ENCODE assay signal across 13 cellular contexts in genomic region chr2:156118753-156119416, GRCh38.
DNase-seq lines count a peak whose midpoint lies in the region; ATAC-seq, FAIRE-seq and TF ChIP-seq lines count a peak whose summit lies in the region.
"Had no signal": no experiment of that assay in that cellular context is flagged by ENCODE, and none has a peak within 500 bp of the region (broad histone marks: within the 10 kb centered on the region; RNA-seq: fewer than 3 reads in every experiment).

No MANE protein-coding gene starts in this region.

- DNase-seq in GM23248 (peak; percentile 5), PC-3 (peak; percentile 23), epithelial cell of esophagus (ENCODE audit: low read depth) (peak; percentile 67), small intestine (peak; percentile 33), substantia nigra (lab: John Stamatoyannopoulos, UW) (no peak), NOMO-1 treated with dmso at 0.1 percent for 144 hours (lab: John Stamatoyannopoulos, UW; ENCODE audit: unreplicated experiment) (no peak)
- DNase-seq: Caco-2; CD8-positive, alpha-beta memory T cell; DND-41; GDM1; H7 had no signal

- no TSS peak for BruUV-seq in PC-3 (replicated peaks; lab: Mats Ljungman, UMichigan)

- no peaks in the 10 kb centered on the region for H3K9me2 ChIP-seq in GM23248 (ENCODE audit: insufficient read depth)
- no peaks in the 10 kb centered on the region for H3K9me2 ChIP-seq in PC-3 (replicated peaks; ENCODE audit: low read length)

- CTCF ChIA-PET in PC-3 (lab: Charles Lee), result no interaction called here

- H3F3A ChIP-seq in GM23248 (ENCODE audit: insufficient read depth), result no peaks in the 10 kb centered on the region
- no peaks in the 10 kb centered on the region for H3F3A ChIP-seq in PC-3 (ENCODE audit: low read length, unreplicated experiment)

- H3K9ac ChIP-seq in GM23248, result no peak overlapping the region
- H3K9ac ChIP-seq in PC-3 (ENCODE audit: low read length), result no peak overlapping the region

- intact Hi-C loops in PC-3 (cut with micrococcal nuclease), result loop anchor here (10.0 kb wide), 3 partner anchors 204 to 734 kb away; no protein-coding TSS in a partner anchor

- TF ChIP-seq CTCF in PC-3 (conservative IDR thresholded peaks at IDR 0.05; ENCODE audit: low read depth, low read length) (no peak), epithelial cell of esophagus (IDR thresholded peaks at IDR 0.05; ENCODE audit: insufficient read depth, low read depth, low read length, missing control alignments) (no peak)

- H3K9me3 ChIP-seq in GM23248 (ENCODE audit: low read depth) (no peaks in the 10 kb centered on the region), PC-3 (ENCODE audit: low read length) (no peaks in the 10 kb centered on the region), small intestine (ENCODE audit: control insufficient read depth, low read depth) (no peaks in the 10 kb centered on the region)

- H3K36me3 ChIP-seq in GM23248 (ENCODE audit: low read depth), result no peaks in the 10 kb centered on the region
- no peaks in the 10 kb centered on the region for H3K36me3 ChIP-seq in PC-3 (ENCODE audit: low read depth, low read length)
- no peaks in the 10 kb centered on the region for H3K36me3 ChIP-seq in small intestine (ENCODE audit: control insufficient read depth in 2 of 2, insufficient read depth in 2 of 2, low read length in 2 of 2)

- no peaks in the 10 kb centered on the region for H3K4me1 ChIP-seq in GM23248 (ENCODE audit: insufficient read depth)
- peaks cover 18% of the 10 kb centered on the region for H3K4me1 ChIP-seq in PC-3 (ENCODE audit: insufficient read depth, low read length)
- H3K4me1 ChIP-seq in small intestine (ENCODE audit: control insufficient read depth in 2 of 2, insufficient read depth in 1 of 2, low read depth in 1 of 2, low read length in 1 of 2), result no peaks in the 10 kb centered on the region
- H3K4me1 ChIP-seq: Caco-2 had no signal

- H3K4me3 ChIP-seq in GM23248 (no peak overlapping the region), PC-3 (ENCODE audit: low read length) (no peak overlapping the region), epithelial cell of esophagus (ENCODE audit: low read length) (no peak overlapping the region), small intestine (ENCODE audit: low read depth in 1 of 2, low read length in 2 of 2) (no peak overlapping the region)

- in situ Hi-C loops in GM23248 (cut with MboI), result no loop called here

- WGBS in GM23248 (ENCODE audit: low coverage in 1 of 2, low lambda C conversion rate in 2 of 2, missing lambda C conversion rate in 2 of 2), 2 experiments, result 18 to 22% methylated on average over 3 of the region's 3 CpGs
- 62 to 77% (median 67%) methylated on average over 3 of the region's 3 CpGs for WGBS in small intestine, 3 donors

- H3K27me3 ChIP-seq in GM23248 (replicated peaks; ENCODE audit: insufficient read depth) (no peaks in the 10 kb centered on the region; the same call in 1 of the 2 replicates), PC-3 (ENCODE audit: low read length) (no peaks in the 10 kb centered on the region), small intestine (ENCODE audit: control insufficient read depth in 2 of 2, insufficient read depth in 2 of 2, low read length in 2 of 2) (no peaks in the 10 kb centered on the region)

- H2AFZ ChIP-seq in GM23248 (no peak overlapping the region), PC-3 (ENCODE audit: low read length) (no peak overlapping the region)

- H3K79me2 ChIP-seq in GM23248 (ENCODE audit: insufficient read depth), result no peaks in the 10 kb centered on the region
- H3K79me2 ChIP-seq in PC-3 (ENCODE audit: low read length), result no peaks in the 10 kb centered on the region

- POLR2A ChIA-PET in PC-3 (lab: Charles Lee; ENCODE audit: unreplicated experiment), result no interaction called here

- H3K4me2 ChIP-seq in GM23248 (ENCODE audit: unreplicated experiment), result no peak overlapping the region
- H3K4me2 ChIP-seq in PC-3 (ENCODE audit: low read length), result no peak overlapping the region

- no peak for FAIRE-seq in small intestine (lab: Jason Lieb, UNC)
- FAIRE-seq: GM19239 had no signal

- ATAC-seq in PC-3 (0 out of 2 replicates have a peak, but pooled peaks have one; percentile 16), GM21723 (IDR thresholded peaks at IDR 0.05; ENCODE audit: unreplicated experiment) (no peak)

- H4K20me1 ChIP-seq in GM23248 (ENCODE audit: insufficient read depth) (no peaks in the 10 kb centered on the region), PC-3 (ENCODE audit: low read length) (no peaks in the 10 kb centered on the region)

- H3K27ac ChIP-seq in GM23248, result no peak overlapping the region
- H3K27ac ChIP-seq in PC-3 (ENCODE audit: low read length), result no peak overlapping the region
- H3K27ac ChIP-seq in small intestine (ENCODE audit: low read depth in 1 of 2, low read length in 1 of 2), result no peak overlapping the region
- no peak overlapping the region for H3K27ac ChIP-seq in substantia nigra (ENCODE audit: low read depth, low read length, poor library complexity, severe bottlenecking)

Comparison
In these comparisons a context has a peak if more than half of its experiments do, and no peak if none do; other contexts are left out.
1. DNase-seq: peak in GM23248 (single experiment), PC-3 (single experiment), epithelial cell of esophagus (single experiment) and small intestine (single experiment); none in substantia nigra (0 of 49) and NOMO-1 treated with dmso at 0.1 percent for 144 hours (single experiment).